ENCODE assay signal across 2 cellular contexts in genomic region chr2:96336104-96336775, GRCh38.
TF ChIP-seq lines count a peak whose summit lies in the region.

No MANE protein-coding gene starts in this region.

TF ChIP-seq in IMR-90, 13 proteins besides CTCF, POLR2A, EP300 and RAD21 (continued from another document):
- no peak for TF ChIP-seq USF2 (IDR thresholded peaks at IDR 0.05; ENCODE audit: low read depth, low read length)

TF ChIP-seq in neural cell, 6 proteins besides CTCF, POLR2A, EP300 and RAD21 (continued from another document):
- TF ChIP-seq, protein P1, sequence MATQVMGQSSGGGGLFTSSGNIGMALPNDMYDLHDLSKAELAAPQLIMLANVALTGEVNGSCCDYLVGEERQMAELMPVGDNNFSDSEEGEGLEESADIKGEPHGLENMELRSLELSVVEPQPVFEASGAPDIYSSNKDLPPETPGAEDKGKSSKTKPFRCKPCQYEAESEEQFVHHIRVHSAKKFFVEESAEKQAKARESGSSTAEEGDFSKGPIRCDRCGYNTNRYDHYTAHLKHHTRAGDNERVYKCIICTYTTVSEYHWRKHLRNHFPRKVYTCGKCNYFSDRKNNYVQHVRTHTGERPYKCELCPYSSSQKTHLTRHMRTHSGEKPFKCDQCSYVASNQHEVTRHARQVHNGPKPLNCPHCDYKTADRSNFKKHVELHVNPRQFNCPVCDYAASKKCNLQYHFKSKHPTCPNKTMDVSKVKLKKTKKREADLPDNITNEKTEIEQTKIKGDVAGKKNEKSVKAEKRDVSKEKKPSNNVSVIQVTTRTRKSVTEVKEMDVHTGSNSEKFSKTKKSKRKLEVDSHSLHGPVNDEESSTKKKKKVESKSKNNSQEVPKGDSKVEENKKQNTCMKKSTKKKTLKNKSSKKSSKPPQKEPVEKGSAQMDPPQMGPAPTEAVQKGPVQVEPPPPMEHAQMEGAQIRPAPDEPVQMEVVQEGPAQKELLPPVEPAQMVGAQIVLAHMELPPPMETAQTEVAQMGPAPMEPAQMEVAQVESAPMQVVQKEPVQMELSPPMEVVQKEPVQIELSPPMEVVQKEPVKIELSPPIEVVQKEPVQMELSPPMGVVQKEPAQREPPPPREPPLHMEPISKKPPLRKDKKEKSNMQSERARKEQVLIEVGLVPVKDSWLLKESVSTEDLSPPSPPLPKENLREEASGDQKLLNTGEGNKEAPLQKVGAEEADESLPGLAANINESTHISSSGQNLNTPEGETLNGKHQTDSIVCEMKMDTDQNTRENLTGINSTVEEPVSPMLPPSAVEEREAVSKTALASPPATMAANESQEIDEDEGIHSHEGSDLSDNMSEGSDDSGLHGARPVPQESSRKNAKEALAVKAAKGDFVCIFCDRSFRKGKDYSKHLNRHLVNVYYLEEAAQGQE (IDR thresholded peaks at IDR 0.05; ENCODE audit: borderline replicate concordance): no peak
- no peak for TF ChIP-seq POLR2AphosphoS5 (IDR thresholded peaks at IDR 0.05)
- no peak for TF ChIP-seq MXI1 (conservative IDR thresholded peaks at IDR 0.05; ENCODE audit: poor library complexity, severe bottlenecking)
- no peak for TF ChIP-seq SMC3 (conservative IDR thresholded peaks at IDR 0.05; ENCODE audit: poor library complexity)
- no peak for TF ChIP-seq TAF1 (IDR thresholded peaks at IDR 0.05; ENCODE audit: low read depth)
